ENCODE assay signal across 8 cellular contexts in genomic region chr9:89497978-89498844, GRCh38. TPM values are rescaled to one million over a fixed set of nuclear protein-coding genes. Genes with fewer than 3 reads are reported as not detected.
DNase-seq lines count a peak whose midpoint lies in the region; ATAC-seq and TF ChIP-seq lines count a peak whose summit lies in the region.

SEMA4D (minus strand) TSS chr9:89498113; CDS start chr9:89405456, 92,657 bp downstream.

- no peaks in the 10 kb centered on the region for H3K9me3 Mint-ChIP-seq in activated naive CD8-positive, alpha-beta T cell treated with anti-CD3 and anti-CD28 coated beads, Interleukin-2, amount 10 ng/mL, durations not matched to agents 7 days and 5 days

- H3K27me3 ChIP-seq in HUES48 (ENCODE audit: control insufficient read depth, insufficient read depth, low read length) (no peaks in the 10 kb centered on the region), Panc1 (ENCODE audit: control insufficient read depth, insufficient read depth, low read length) (no peaks in the 10 kb centered on the region), heart right ventricle (no peaks in the 10 kb centered on the region), parathyroid adenoma (ENCODE audit: control insufficient read depth, insufficient read depth, low read length) (no peaks in the 10 kb centered on the region)

- WGBS in heart right ventricle, 2 donors = 13 to 25% methylated on average over 20 to 40 of the region's 42 CpGs

- no peaks in the 10 kb centered on the region for H3K79me2 ChIP-seq in parathyroid adenoma

- peak within 1 kb of the TSS; percentile 42 for H3K27ac ChIP-seq in HUES48 (ENCODE audit: low read depth, low read length)
- H3K27ac ChIP-seq in Panc1 (ENCODE audit: low read length) = no peak within 1 kb of the TSS
- H3K27ac ChIP-seq in heart right ventricle = peak within 1 kb of the TSS in 7 of 10 donors; percentile 28 to 90 (median 45)
- no peak within 1 kb of the TSS for H3K27ac ChIP-seq in parathyroid adenoma

- POLR2A ChIA-PET in Panc1 (lab: Charles Lee) = no interaction called here
- POLR2A ChIA-PET in activated naive CD8-positive, alpha-beta T cell treated with anti-CD3 and anti-CD28 coated beads, Interleukin-2, amount 10 ng/mL, durations not matched to agents 7 days and 5 days (lab: Charles Lee) = interaction anchor here (0.6 to 5.0 kb wide), 11 partner anchors 8 to 179 kb away, joined by 3 to 49 read pairs (median 5); partner anchors contain the start of gene SECISBP2

- intact Hi-C loops in Panc1 (cut with micrococcal nuclease; ENCODE audit: unreplicated experiment) (loop anchor here (1.0 kb wide), 1 partner anchor 40 kb away; no protein-coding TSS in a partner anchor), heart right ventricle (cut with DNase I) (loop anchor here in 1 of 10 donors (10.0 kb wide), 1 partner anchor 53 kb away; no protein-coding TSS in a partner anchor)

- peak within 1 kb of the TSS; percentile 90 for H3K4me3 Mint-ChIP-seq in activated naive CD8-positive, alpha-beta T cell treated with anti-CD3 and anti-CD28 coated beads, Interleukin-2, amount 10 ng/mL, durations not matched to agents 7 days and 5 days

- CTCF ChIA-PET in Panc1 (lab: Charles Lee) = no interaction called here

- ATAC-seq in GM18867 (IDR thresholded peaks at IDR 0.05; ENCODE audit: unreplicated experiment) = peak; percentile 40
- peak; percentile 83 for ATAC-seq in Panc1
- ATAC-seq in activated naive CD8-positive, alpha-beta T cell treated with anti-CD3 and anti-CD28 coated beads, Interleukin-2, amount 10 ng/mL, durations not matched to agents 7 days and 5 days (ENCODE audit: low read depth) = peak; percentile 3
- ATAC-seq in heart right ventricle = peak in 7 of 8 donors; percentile 67 to 81 (median 77)
- no peak for ATAC-seq in HG02938 (IDR thresholded peaks at IDR 0.05; ENCODE audit: unreplicated experiment)

- H3K4me1 ChIP-seq in HUES48 (ENCODE audit: control insufficient read depth, insufficient read depth, low read length) = peaks cover 44% of the 10 kb centered on the region
- no peaks in the 10 kb centered on the region for H3K4me1 ChIP-seq in Panc1 (ENCODE audit: control insufficient read depth, insufficient read depth, low read length)
- peaks cover 0 to 71% (median 11%) of the 10 kb centered on the region in 9 donors for H3K4me1 ChIP-seq in heart right ventricle
- no peaks in the 10 kb centered on the region for H3K4me1 ChIP-seq in parathyroid adenoma

- no peaks in the 10 kb centered on the region for H3K27me3 Mint-ChIP-seq in activated naive CD8-positive, alpha-beta T cell treated with anti-CD3 and anti-CD28 coated beads, Interleukin-2, amount 10 ng/mL, durations not matched to agents 7 days and 5 days

- TF ChIP-seq CTCF in AG09309 (IDR thresholded peaks at IDR 0.05; ENCODE audit: control insufficient read depth, insufficient read depth, low read depth, low read length, missing control alignments) (no peak), Panc1 (IDR thresholded peaks at IDR 0.05) (no peak), heart right ventricle (IDR thresholded peaks at IDR 0.05) (no peak), parathyroid adenoma (IDR thresholded peaks at IDR 0.05) (no peak)

- peaks cover 71% of the 10 kb centered on the region for H3K4me1 Mint-ChIP-seq in activated naive CD8-positive, alpha-beta T cell treated with anti-CD3 and anti-CD28 coated beads, Interleukin-2, amount 10 ng/mL, durations not matched to agents 7 days and 5 days

- peaks cover 25% of the 10 kb centered on the region for H3K36me3 Mint-ChIP-seq in activated naive CD8-positive, alpha-beta T cell treated with anti-CD3 and anti-CD28 coated beads, Interleukin-2, amount 10 ng/mL, durations not matched to agents 7 days and 5 days

- H3K4me3 ChIP-seq in AG09309 (ENCODE audit: control insufficient read depth, low read depth, low read length) (peak within 1 kb of the TSS; percentile 31), HUES48 (ENCODE audit: low read depth, low read length) (peak within 1 kb of the TSS; percentile 74), Panc1 (ENCODE audit: low read depth in 2 of 2, low read length in 2 of 2) (peak within 1 kb of the TSS; percentile 37 to 47; a peak in 3 of 4 replicates), heart right ventricle (peak within 1 kb of the TSS; percentile 53 to 77 (median 72)), parathyroid adenoma (ENCODE audit: low read depth, low read length) (peak within 1 kb of the TSS; percentile 53)

- H3K9ac ChIP-seq in HUES48 (ENCODE audit: low read depth, low read length) = no peak within 1 kb of the TSS
- no peak within 1 kb of the TSS for H3K9ac ChIP-seq in parathyroid adenoma

- BruUV-seq in Panc1 (replicated peaks; lab: Mats Ljungman, UMichigan) = no TSS peak

- DNase-seq in AG09309 (ENCODE audit: low read depth) (no peak), Panc1 (ENCODE audit: low read depth, low spot score) (no peak), heart right ventricle (peak; percentile 64 to 82)
- peak; percentile 67 for DNase-seq in activated naive CD8-positive, alpha-beta T cell treated with anti-CD3 and anti-CD28 coated beads, Interleukin-2, amount 10 ng/mL, durations not matched to agents 7 days and 5 days

- peak within 1 kb of the TSS; percentile 65 for H3K4me2 ChIP-seq in parathyroid adenoma (ENCODE audit: low read length)

- H3K9me3 ChIP-seq in HUES48 (ENCODE audit: control insufficient read depth, insufficient read depth, low read length) = no peaks in the 10 kb centered on the region
- no peaks in the 10 kb centered on the region for H3K9me3 ChIP-seq in Panc1 (ENCODE audit: control insufficient read depth, insufficient read depth, low read depth, low read length)
- no peaks in the 10 kb centered on the region for H3K9me3 ChIP-seq in heart right ventricle
- H3K9me3 ChIP-seq in parathyroid adenoma (ENCODE audit: control insufficient read depth, low read length) = no peaks in the 10 kb centered on the region

- no peaks in the 10 kb centered on the region for H3K36me3 ChIP-seq in HUES48 (ENCODE audit: control insufficient read depth, insufficient read depth, low read length)
- peaks cover 4% of the 10 kb centered on the region; the same call in 1 of the 2 replicates for H3K36me3 ChIP-seq in Panc1 (ENCODE audit: control insufficient read depth, insufficient read depth, low read length)
- H3K36me3 ChIP-seq in heart right ventricle = no peaks in the 10 kb centered on the region
- no peaks in the 10 kb centered on the region for H3K36me3 ChIP-seq in parathyroid adenoma (ENCODE audit: control insufficient read depth, insufficient read depth, low read length)

- H2AFZ ChIP-seq in parathyroid adenoma = no peak within 1 kb of the TSS

- H3K27ac Mint-ChIP-seq in activated naive CD8-positive, alpha-beta T cell treated with anti-CD3 and anti-CD28 coated beads, Interleukin-2, amount 10 ng/mL, durations not matched to agents 7 days and 5 days = peak within 1 kb of the TSS; percentile 96

- in situ Hi-C loops in Panc1 (cut with HindIII; ENCODE audit: low pct_unique_long_range_greater_than_20kb, low sequenced_read_pairs) = no loop called here

RNA-seq across cellular contexts. Expression of gene SEMA4D, which starts in this region (rescaled TPM):
- total RNA-seq in Panc1 (2021; ENCODE audit: unreplicated experiment) (6.5 TPM), heart right ventricle (10 to 100 TPM; 16.2 to 51.0 (median 21.3) TPM)
- 6.7 TPM for polyA plus RNA-seq in Panc1 (2012; ENCODE audit: insufficient read length)
- total RNA-seq in activated naive CD8-positive, alpha-beta T cell treated with anti-CD3 and anti-CD28 coated beads, Interleukin-2, amount 10 ng/mL, durations not matched to agents 7 days and 5 days = 100 to 1,000 TPM; 370 to 391 TPM
- 1 to 10 TPM; 2.3 to 8.9 TPM for polyA plus RNA-seq in heart right ventricle

Comparison
In these comparisons a context has a peak if more than half of its experiments do, and no peak if none do; other contexts are left out.
1. RNA of gene SEMA4D (total RNA-seq): 370 to 391 TPM in activated naive CD8-positive, alpha-beta T cell treated with anti-CD3 and anti-CD28 coated beads, Interleukin-2, amount 10 ng/mL, durations not matched to agents 7 days and 5 days; 16.2 to 51.0 TPM in heart right ventricle and 6.5 TPM in Panc1 (single experiment); every median in the first group is over 4 times any median in the second.
2. DNase-seq: peak in activated naive CD8-positive, alpha-beta T cell treated with anti-CD3 and anti-CD28 coated beads, Interleukin-2, amount 10 ng/mL, durations not matched to agents 7 days and 5 days (single experiment) and heart right ventricle (2 of 2); none in AG09309 (single experiment) and Panc1 (single experiment).
3. H3K27ac ChIP-seq: peak in HUES48 (single experiment) and heart right ventricle (7 of 10); none in Panc1 (single experiment) and parathyroid adenoma (single experiment).
4. Peak in every context shown above with its lines, with median percentiles within 50 percentile points of each other: H3K4me3 ChIP-seq.